Comparison of ENCODE assay signal across 20 cellular contexts in genomic region chr15:66881173-66881905, GRCh38.
DNase-seq lines count a peak whose midpoint lies in the region; ATAC-seq, FAIRE-seq and TF ChIP-seq lines count a peak whose summit lies in the region.
"Had no signal": no experiment of that assay in that cellular context is flagged by ENCODE, and none has a peak within 500 bp of the region (broad histone marks: within the 10 kb centered on the region; RNA-seq: fewer than 3 reads in every experiment).

No MANE protein-coding gene starts in this region.

- no peaks in the 10 kb centered on the region for H3K79me1 ChIP-seq in H9 (ENCODE audit: insufficient read depth, low read depth, low read length, poor library complexity, severe bottlenecking)

- H4K91ac ChIP-seq in H9 (ENCODE audit: insufficient read length, low read depth, low read length) = no peak overlapping the region

- no peak overlapping the region for H2BK12ac ChIP-seq in H9 (ENCODE audit: insufficient read length, low read depth, low read length)

- DNase-seq in H9 (no peak), lung (ENCODE audit: low spot score) (peak; percentile 20), T-helper 9 cell (no peak), NCI-H2029 treated with DMSO at 0.1 percent for 48 hours (lab: John Stamatoyannopoulos, UW) (no peak), D721Med (ENCODE audit: insufficient read length, low spot score) (no peak)
- peak; percentile 33 for DNase-seq in activated CD8-positive, alpha-beta memory T cell treated with anti-CD3 and anti-CD28 coated beads, Interleukin-2, amount 10 ng/mL, durations not matched to agents 7 days and 5 days
- DNase-seq: activated CD4-positive, CD25-positive, alpha-beta regulatory T cell treated with anti-CD3 and anti-CD28 coated beads, Interleukin-2, amount 50 U/mL, for 72 hours; anterior cingulate cortex; DMS 273 treated with DMSO at 0.1 percent for 48 hours; GF-D8; hippocampal formation; NCI-H1105 treated with DMSO at 0.1 percent for 48 hours; NCI-H524; retina; T-helper 17 cell had no signal

- H3K27ac ChIP-seq in H9 (ENCODE audit: insufficient read length, low read depth, low read length) (no peak overlapping the region), lung (ENCODE audit: low read depth in 1 of 2, low read length in 1 of 2) (no peak overlapping the region), temporal lobe (ENCODE audit: low read depth, low read length) (peak overlapping the region; percentile 30)
- H3K27ac ChIP-seq: BLaER1, neural progenitor cell had no signal

- H2AK5ac ChIP-seq in H9 (ENCODE audit: insufficient read length, low read length) = no peak overlapping the region

- H3K79me2 ChIP-seq in H9 (ENCODE audit: insufficient read depth, low read length) = no peaks in the 10 kb centered on the region

- peaks cover 1 to 3% (median 2%) of the 10 kb centered on the region in 3 experiments; a peak in 5 of 7 replicates for H3K36me3 Mint-ChIP-seq in H9 (ENCODE audit: insufficient read depth in 1 of 3, low read depth in 3 of 3)
- no peaks in the 10 kb centered on the region for H3K36me3 Mint-ChIP-seq in activated CD8-positive, alpha-beta memory T cell treated with anti-CD3 and anti-CD28 coated beads, Interleukin-2, amount 10 ng/mL, durations not matched to agents 7 days and 5 days
- H3K36me3 Mint-ChIP-seq: neural progenitor cell had no signal

- H3K23ac ChIP-seq in H9 (ENCODE audit: insufficient read length, low read depth, low read length) = no peak overlapping the region

- H3K4me1 Mint-ChIP-seq in H9 = peaks cover 18 to 27% of the 10 kb centered on the region in 2 experiments
- no peaks in the 10 kb centered on the region for H3K4me1 Mint-ChIP-seq in activated CD8-positive, alpha-beta memory T cell treated with anti-CD3 and anti-CD28 coated beads, Interleukin-2, amount 10 ng/mL, durations not matched to agents 7 days and 5 days
- H3K4me1 Mint-ChIP-seq: T-helper 17 cell had no signal

- no peak overlapping the region for H3K9ac ChIP-seq in H9 (ENCODE audit: extremely low read depth, insufficient read length, low read length)
- H3K9ac ChIP-seq: BLaER1, neural progenitor cell had no signal

- no peak overlapping the region for H3K4me2 ChIP-seq in H9 (ENCODE audit: insufficient read depth, insufficient read length, low read length)
- H3K4me2 ChIP-seq: neural progenitor cell had no signal

- TF ChIP-seq CTCF in H9 (conservative IDR thresholded peaks at IDR 0.05) = no peak
- no peak for TF ChIP-seq CTCF in lung (IDR thresholded peaks at IDR 0.05; ENCODE audit: control extremely low read depth, extremely low read depth)
- no peak for TF ChIP-seq CTCF in D721Med (IDR thresholded peaks at IDR 0.05; ENCODE audit: insufficient read depth, missing control alignments)

- H3K27me3 ChIP-seq in H9 (ENCODE audit: insufficient read depth, low read length) (no peaks in the 10 kb centered on the region), lung (ENCODE audit: control insufficient read depth, insufficient read depth) (no peaks in the 10 kb centered on the region)
- H3K27me3 ChIP-seq: BLaER1, neural progenitor cell had no signal

- no peak overlapping the region for H2BK120ac ChIP-seq in H9 (ENCODE audit: low read depth, low read length, poor library complexity, severe bottlenecking)

- H3T11ph ChIP-seq in H9 (ENCODE audit: low read length) = no peak overlapping the region

- peaks cover 3% of the 10 kb centered on the region in 2 experiments for H3K9me3 Mint-ChIP-seq in H9
- no peaks in the 10 kb centered on the region for H3K9me3 Mint-ChIP-seq in activated CD8-positive, alpha-beta memory T cell treated with anti-CD3 and anti-CD28 coated beads, Interleukin-2, amount 10 ng/mL, durations not matched to agents 7 days and 5 days (ENCODE audit: low read depth)
- H3K9me3 Mint-ChIP-seq: stimulated activated naive CD8-positive, alpha-beta T cell treated with anti-CD3 and anti-CD28 coated beads, Interleukin-15, Interleukin-2, amounts not matched to agents 100 ng/mL and 50 ng/mL, for 24 hours had no signal

- H2BK5ac ChIP-seq in H9 (ENCODE audit: insufficient read length, low read length) = no peak overlapping the region

- H3K36me3 ChIP-seq in lung (ENCODE audit: control insufficient read depth in 2 of 2, insufficient read depth in 2 of 2, low read length in 2 of 2) = no peaks in the 10 kb centered on the region
- H3K36me3 ChIP-seq: BLaER1, neural progenitor cell had no signal

- no peaks in the 10 kb centered on the region for H3K23me2 ChIP-seq in H9 (ENCODE audit: insufficient read length, low read depth, low read length, poor library complexity, severe bottlenecking)

- H3K4me1 ChIP-seq in H9 (ENCODE audit: insufficient read depth, low read length) (no peaks in the 10 kb centered on the region; the same call in 1 of the 2 replicates), lung (ENCODE audit: control insufficient read depth in 2 of 2, insufficient read depth in 2 of 2, low read length in 2 of 2) (peaks cover 13 to 14% of the 10 kb centered on the region in 2 donors)

- H2AFZ ChIP-seq in H9 (ENCODE audit: low read length) = no peak overlapping the region
- H2AFZ ChIP-seq: neural progenitor cell had no signal

- no peak overlapping the region for H3K4me3 Mint-ChIP-seq in H9
- H3K4me3 Mint-ChIP-seq in activated CD8-positive, alpha-beta memory T cell treated with anti-CD3 and anti-CD28 coated beads, Interleukin-2, amount 10 ng/mL, durations not matched to agents 7 days and 5 days = no peak overlapping the region
- H3K4me3 Mint-ChIP-seq: neural progenitor cell; stimulated activated naive CD8-positive, alpha-beta T cell treated with anti-CD3 and anti-CD28 coated beads, Interleukin-15, Interleukin-2, amounts not matched to agents 100 ng/mL and 50 ng/mL, for 24 hours; T-helper 17 cell had no signal

- H3K56ac ChIP-seq in H9 (ENCODE audit: insufficient read length, low read depth, low read length) = no peak overlapping the region

- peak overlapping the region in 2 of 3 experiments; percentile 34 to 87; a peak in 2 of 7 replicates for H3K27ac Mint-ChIP-seq in H9
- no peak overlapping the region for H3K27ac Mint-ChIP-seq in activated CD8-positive, alpha-beta memory T cell treated with anti-CD3 and anti-CD28 coated beads, Interleukin-2, amount 10 ng/mL, durations not matched to agents 7 days and 5 days
- H3K27ac Mint-ChIP-seq: stimulated activated naive CD8-positive, alpha-beta T cell treated with anti-CD3 and anti-CD28 coated beads, Interleukin-15, Interleukin-2, amounts not matched to agents 100 ng/mL and 50 ng/mL, for 24 hours; T-helper 17 cell had no signal

- H4K8ac ChIP-seq in H9 (replicated peaks; ENCODE audit: insufficient read length, low read depth, low read length) = no peak overlapping the region

- CTCF ChIA-PET in activated CD8-positive, alpha-beta memory T cell treated with anti-CD3 and anti-CD28 coated beads, Interleukin-2, amount 10 ng/mL, durations not matched to agents 7 days and 5 days (lab: Charles Lee) = interaction anchor here (1.2 kb wide), 1 partner anchor 17 kb away, joined by 3 read pairs; no protein-coding TSS in a partner anchor

- no peak overlapping the region for H4K5ac ChIP-seq in H9 (ENCODE audit: insufficient read length, low read depth, low read length)

- peaks cover 7% of the 10 kb centered on the region for H3K9me3 ChIP-seq in H9 (ENCODE audit: control insufficient read depth, low read depth, low read length)
- H3K9me3 ChIP-seq in lung (ENCODE audit: control insufficient read depth in 2 of 2, insufficient read depth in 1 of 2, low read length in 1 of 2) = peaks cover 0 to 2% of the 10 kb centered on the region in 2 donors
- H3K9me3 ChIP-seq: BLaER1 had no signal

- H3K4me3 ChIP-seq in lung = no peak overlapping the region
- H3K4me3 ChIP-seq: BLaER1, neural progenitor cell had no signal

- no peak for ATAC-seq in activated CD8-positive, alpha-beta memory T cell treated with anti-CD3 and anti-CD28 coated beads, Interleukin-2, amount 10 ng/mL, durations not matched to agents 7 days and 5 days
- no peak for ATAC-seq in lung (ENCODE audit: insufficient read depth, low FRiP score)
- ATAC-seq: T-helper 17 cell had no signal

- no peak overlapping the region for H3K18ac ChIP-seq in H9 (ENCODE audit: insufficient read length, low read depth, low read length)

- WGBS in H9 (ENCODE audit: extremely low coverage, insufficient read length, low lambda C conversion rate) = no CpG with 5 or more reads among the region's 12 CpGs
- whole genome bisulfite sequencing in lung, 2 donors = 94 to 97% methylated on average over 12 of the region's 12 CpGs

- no peak overlapping the region for H2BK15ac ChIP-seq in H9 (ENCODE audit: low read depth, low read length)

- FAIRE-seq in D721Med (lab: Jason Lieb, UNC) = no peak
- FAIRE-seq: GM12892 had no signal

- no peaks in the 10 kb centered on the region; the same call in none of the 2 replicates for H3K27me3 Mint-ChIP-seq in H9 (ENCODE audit: low read depth)
- peaks cover 19% of the 10 kb centered on the region for H3K27me3 Mint-ChIP-seq in activated CD8-positive, alpha-beta memory T cell treated with anti-CD3 and anti-CD28 coated beads, Interleukin-2, amount 10 ng/mL, durations not matched to agents 7 days and 5 days

- H4K20me1 ChIP-seq in H9 (ENCODE audit: control insufficient read depth, insufficient read depth, insufficient read length) = no peaks in the 10 kb centered on the region

- H3K4ac ChIP-seq in H9 (ENCODE audit: low read depth, low read length) = no peak overlapping the region

- no peak overlapping the region for H2BK20ac ChIP-seq in H9 (ENCODE audit: low read depth, low read length, poor library complexity, severe bottlenecking)

- no peak overlapping the region for H3K14ac ChIP-seq in H9 (ENCODE audit: insufficient read depth, low read length)

Comparison
In these comparisons a context has a peak if more than half of its experiments do, and no peak if none do; other contexts are left out.
1. DNase-seq: peak in activated CD8-positive, alpha-beta memory T cell treated with anti-CD3 and anti-CD28 coated beads, Interleukin-2, amount 10 ng/mL, durations not matched to agents 7 days and 5 days (single experiment) and lung (single experiment); none in H9 (single experiment), T-helper 9 cell (single experiment), NCI-H2029 treated with DMSO at 0.1 percent for 48 hours (single experiment) and D721Med (single experiment).